8 cellular contexts compared by ENCODE assay signal in the genomic region with DNA sequence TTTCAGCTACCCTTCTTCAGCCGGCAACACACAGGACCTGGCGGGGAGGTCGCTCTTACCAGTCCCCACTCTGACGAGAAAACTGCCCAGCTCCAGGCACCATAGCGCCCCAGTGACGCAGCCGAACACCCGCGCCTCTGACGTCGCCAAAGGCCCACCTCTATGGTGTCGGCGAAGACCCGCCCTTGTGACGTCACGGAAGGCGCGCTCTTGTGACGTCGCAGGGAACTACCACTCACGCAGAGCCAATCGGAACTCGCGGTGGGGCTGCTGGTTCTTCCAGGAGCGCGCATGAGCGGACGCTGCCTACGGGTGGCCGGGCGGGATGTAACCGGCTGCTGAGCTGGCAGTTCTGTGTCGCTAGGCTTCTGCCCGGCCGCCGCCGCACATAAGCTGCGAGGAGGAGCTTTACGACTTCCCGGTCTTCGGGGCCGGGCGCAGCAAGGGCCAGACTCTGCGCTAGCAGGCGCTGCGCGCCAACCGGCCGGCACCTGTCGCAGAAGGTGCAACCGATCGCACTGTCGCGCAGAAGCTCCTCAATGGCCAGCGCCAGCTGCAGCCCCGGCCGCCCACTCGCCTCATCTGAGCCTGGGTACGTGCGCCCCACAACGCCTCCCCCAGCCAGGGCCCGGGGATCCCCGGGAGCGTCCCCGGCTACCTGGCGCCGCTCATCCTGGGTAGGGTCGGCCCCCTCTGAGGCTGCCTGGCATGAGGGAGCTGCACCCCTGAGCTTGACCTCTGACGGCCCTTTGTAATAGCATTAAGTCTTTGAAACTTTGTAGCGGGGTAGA.
DNase-seq lines count a peak whose midpoint lies in the region; ATAC-seq, FAIRE-seq and TF ChIP-seq lines count a peak whose summit lies in the region.
"Not testable (repeated sequence)": the region's sequence is repeated elsewhere in the genome, so short reads cannot be mapped to it uniquely, and the experiment has no call there.

No MANE protein-coding gene starts in this region.

- not testable (repeated sequence) for H3K4me1 Mint-ChIP-seq in nephron

- peak overlapping the region; percentile 98 to 100 (median 100) for H3K27ac Mint-ChIP-seq in nephron

- H3K4me3 ChIP-seq in fibroblast of the aortic adventitia (ENCODE audit: low read depth, low read length), result peak overlapping the region; percentile 68

- TF ChIP-seq POLR2A in H54 (IDR thresholded peaks at IDR 0.05; ENCODE audit: low read depth, low read length), result peak; percentile 48; the same call in 1 of the 2 replicates

- not testable (repeated sequence) for H3K27me3 Mint-ChIP-seq in nephron (ENCODE audit: low read depth)

- not testable (repeated sequence) for H3K36me3 Mint-ChIP-seq in nephron (ENCODE audit: low read depth)

- peak overlapping the region; percentile 88 for H3K27ac ChIP-seq in RWPE1

- POLR2A ChIA-PET in RWPE1 (lab: Yijun Ruan, JAX; ENCODE audit: low non-redundant PET), result not testable (repeated sequence)

- peak; percentile 98 for ATAC-seq in stimulated activated naive CD8-positive, alpha-beta T cell treated with anti-CD3 and anti-CD28 coated beads, Interleukin-15, Interleukin-2, amounts not matched to agents 100 U/mL and 50 U/mL, for 24 hours

- CTCF ChIA-PET in RWPE1 (lab: Yijun Ruan, JAX), result not testable (repeated sequence)

- DNase-seq in EL, result peak; percentile 99
- DNase-seq in H54 (ENCODE audit: insufficient read length, low spot score), result peak; percentile 67
- DNase-seq in LoVo (ENCODE audit: low spot score), result peak; percentile 96
- DNase-seq in RWPE1 (ENCODE audit: low spot score), result peak; percentile 91
- peak; percentile 100 for DNase-seq in activated T-helper 9 cell treated with anti-CD3 and anti-CD28 coated beads, Interleukin-2, amount 50 U/mL, for 16 hours (ENCODE audit: low read depth)
- DNase-seq in fibroblast of the aortic adventitia (ENCODE audit: low read depth), result peak; percentile 98
- DNase-seq in stimulated activated naive CD8-positive, alpha-beta T cell treated with anti-CD3 and anti-CD28 coated beads, Interleukin-15, Interleukin-2, amounts not matched to agents 100 U/mL and 50 U/mL, for 24 hours, result peak; percentile 100

- FAIRE-seq in H54 (lab: Jason Lieb, UNC), result peak; percentile 97

- not testable (repeated sequence) for TF ChIP-seq CTCF in RWPE1 (conservative IDR thresholded peaks at IDR 0.05; ENCODE audit: low read depth); fibroblast of the aortic adventitia (IDR thresholded peaks at IDR 0.05; ENCODE audit: insufficient read depth, low read length); nephron (IDR thresholded peaks at IDR 0.05; ENCODE audit: unreplicated experiment in 3 of 3)

- not testable (repeated sequence) for H3K9me3 Mint-ChIP-seq in nephron

- peak overlapping the region; percentile 96 to 99 (median 98) for H3K4me3 Mint-ChIP-seq in nephron

Comparison
In these comparisons a context has a peak if more than half of its experiments do, and no peak if none do; other contexts are left out.
1. Peak in every context shown above with its lines: DNase-seq, ATAC-seq, H3K4me3 ChIP-seq and H3K27ac ChIP-seq.